Comparison of ENCODE assay signal across 9 cellular contexts in the genomic region with DNA sequence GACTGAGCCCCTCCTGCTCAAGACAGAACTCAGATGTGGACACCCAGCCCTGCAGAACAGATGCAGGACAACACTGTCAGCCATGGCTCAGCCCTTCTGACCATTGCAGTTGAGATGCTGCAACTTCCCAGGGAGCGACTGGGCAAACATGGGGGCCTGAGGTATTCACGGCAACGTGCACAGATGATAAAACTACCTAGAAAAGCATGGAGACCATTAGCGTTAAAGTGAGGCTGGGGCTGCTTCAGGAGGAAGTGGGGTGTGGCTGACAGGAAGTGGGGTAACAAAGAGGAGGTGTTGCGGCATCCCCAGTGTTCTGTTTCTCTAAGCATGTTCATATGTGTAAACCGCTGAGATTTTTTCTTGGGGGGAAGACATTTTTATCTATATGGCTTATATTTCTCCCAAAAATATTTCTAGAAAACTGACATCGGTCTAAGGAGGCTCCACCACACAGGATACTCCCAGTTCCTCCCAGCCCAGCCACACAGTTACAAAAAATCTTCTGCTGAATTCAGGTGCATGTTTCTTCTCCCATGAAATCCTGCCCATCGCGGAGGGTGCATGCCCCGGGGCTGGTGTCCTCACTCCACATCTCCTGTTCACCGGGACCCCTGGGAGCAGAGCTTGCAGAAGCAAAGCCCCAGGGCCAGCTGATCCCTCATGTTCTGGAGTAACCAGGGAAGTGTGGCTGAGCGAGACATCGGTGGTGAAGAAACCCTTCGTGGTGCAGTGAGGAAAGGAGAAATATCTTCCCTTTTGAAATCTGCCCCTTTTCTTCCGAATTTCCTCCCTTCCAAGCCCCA. TPM values are rescaled to one million over a fixed set of nuclear protein-coding genes. Genes with fewer than 3 reads are reported as not detected.
A peak's percentile ranks its signal among the peaks of the same experiment; 100 is the strongest.
DNase-seq lines count a peak whose midpoint lies in the region; ATAC-seq and TF ChIP-seq lines count a peak whose summit lies in the region.
"Had no signal": no experiment of that assay in that cellular context is flagged by ENCODE, and none has a peak within 500 bp of the region (broad histone marks: within the 10 kb centered on the region; RNA-seq: fewer than 3 reads in every experiment).

No MANE protein-coding gene starts in this region.

- H3F3A ChIP-seq in MM.1S (ENCODE audit: insufficient read depth, low read length): no peaks in the 10 kb centered on the region

- peak; percentile 17 for DNase-seq in KG1 (lab: John Stamatoyannopoulos, UW)
- DNase-seq in activated CD4-positive, alpha-beta T cell treated with anti-CD3 and anti-CD28 coated beads for 48 hours: peak; percentile 51
- DNase-seq in chondrocyte (ENCODE audit: low spot score): peak; percentile 81
- DNase-seq in brain microvascular endothelial cell: no peak
- no peak for DNase-seq in MM.1S
- DNase-seq: SHP77; stimulated activated naive B cell treated with anti-CD40 and anti-IgM and Interleukin-4, amounts not matched to agents 10 μg/mL and 1 μg/mL and 100 μg/mL, for 72 hours had no signal

- TF ChIP-seq CTCF in chondrocyte (IDR thresholded peaks at IDR 0.05) (no peak), brain microvascular endothelial cell (IDR thresholded peaks at IDR 0.05; ENCODE audit: low read depth, low read length, missing control alignments) (no peak), MM.1S (IDR thresholded peaks at IDR 0.05; ENCODE audit: low read length) (no peak)

- H4K20me1 ChIP-seq in MM.1S (ENCODE audit: insufficient read depth, low read length): no peaks in the 10 kb centered on the region

- peaks cover 0 to 26% (median 10%) of the 10 kb centered on the region in 3 donors for H3K27me3 ChIP-seq in skeletal muscle tissue (ENCODE audit: control insufficient read depth in 3 of 3, insufficient read depth in 3 of 3, low read length in 3 of 3)
- H3K27me3 ChIP-seq in brain microvascular endothelial cell (replicated peaks): no peaks in the 10 kb centered on the region
- H3K27me3 ChIP-seq in MM.1S (replicated peaks; ENCODE audit: insufficient read depth, low read length): peaks cover 41% of the 10 kb centered on the region

- no peak for ATAC-seq in HG02885 (IDR thresholded peaks at IDR 0.05; ENCODE audit: poor library complexity, unreplicated experiment)

- H3K4me3 Mint-ChIP-seq in chondrocyte (ENCODE audit: unreplicated experiment): no peak overlapping the region

- peaks cover 4% of the 10 kb centered on the region for H3K27me3 Mint-ChIP-seq in chondrocyte (ENCODE audit: low read depth)

- no peak overlapping the region for H3K4me2 ChIP-seq in MM.1S (ENCODE audit: low read depth, low read length)

- in situ Hi-C loops in brain microvascular endothelial cell (cut with HindIII; ENCODE audit: low pct_ligation_motif_present, low sequenced_read_pairs): no loop called here

- H3K4me1 ChIP-seq in skeletal muscle tissue (ENCODE audit: control insufficient read depth in 3 of 3, insufficient read depth in 3 of 3, low read length in 3 of 3) (peaks cover 0 to 7% (median 0%) of the 10 kb centered on the region in 3 donors), MM.1S (ENCODE audit: low read length) (no peaks in the 10 kb centered on the region)

- no peak overlapping the region for H3K9ac ChIP-seq in skeletal muscle tissue (ENCODE audit: low read depth in 1 of 3, low read length in 3 of 3)
- no peak overlapping the region for H3K9ac ChIP-seq in MM.1S (ENCODE audit: low read length)

- no peak overlapping the region for H3K4me3 ChIP-seq in skeletal muscle tissue (ENCODE audit: low read length in 3 of 3)
- H3K4me3 ChIP-seq in brain microvascular endothelial cell (ENCODE audit: low read depth, low read length): no peak overlapping the region
- no peak overlapping the region for H3K4me3 ChIP-seq in MM.1S (ENCODE audit: low read length)

- H3K79me2 ChIP-seq in MM.1S (ENCODE audit: low read length): no peaks in the 10 kb centered on the region

- H3K9me3 Mint-ChIP-seq in chondrocyte (ENCODE audit: low read depth): no peaks in the 10 kb centered on the region

- H3K4me1 Mint-ChIP-seq in chondrocyte (ENCODE audit: low read depth): no peaks in the 10 kb centered on the region

- H3K36me3 ChIP-seq in skeletal muscle tissue (ENCODE audit: control insufficient read depth in 3 of 3, insufficient read depth in 3 of 3, low read length in 3 of 3) (no peaks in the 10 kb centered on the region), brain microvascular endothelial cell (replicated peaks) (no peaks in the 10 kb centered on the region), MM.1S (replicated peaks; ENCODE audit: insufficient read depth, low read length) (no peaks in the 10 kb centered on the region)

- H3K27ac Mint-ChIP-seq in chondrocyte (ENCODE audit: unreplicated experiment): no peak overlapping the region
- H3K27ac Mint-ChIP-seq: stimulated activated naive B cell treated with anti-CD40 and anti-IgM and Interleukin-4, amounts not matched to agents 10 μg/mL and 1 μg/mL and 100 μg/mL, for 72 hours had no signal

- H3K36me3 Mint-ChIP-seq in chondrocyte (ENCODE audit: low read depth): no peaks in the 10 kb centered on the region
- H3K36me3 Mint-ChIP-seq: stimulated activated naive B cell treated with anti-CD40 and anti-IgM and Interleukin-4, amounts not matched to agents 10 μg/mL and 1 μg/mL and 100 μg/mL, for 72 hours had no signal

- no peaks in the 10 kb centered on the region for H3K9me3 ChIP-seq in skeletal muscle tissue (ENCODE audit: control insufficient read depth in 3 of 3, low read length in 3 of 3)
- H3K9me3 ChIP-seq in MM.1S (replicated peaks; ENCODE audit: insufficient read depth, low read length): no peaks in the 10 kb centered on the region

- no peak overlapping the region for H2AFZ ChIP-seq in MM.1S (ENCODE audit: low read length)

- no peaks in the 10 kb centered on the region for H3K9me2 ChIP-seq in MM.1S (replicated peaks; ENCODE audit: insufficient read depth, low read length)

- H3K27ac ChIP-seq in skeletal muscle tissue (ENCODE audit: low read depth, low read length) (peak overlapping the region; percentile 40), brain microvascular endothelial cell (no peak overlapping the region), MM.1S (ENCODE audit: low read length) (no peak overlapping the region)

RNA-seq across cellular contexts. Expression of a gene that starts 1.1 kb away (rescaled TPM):
- not detected in 3 replicates for total RNA-seq in chondrocyte
- under 0.01 TPM for total RNA-seq in skeletal muscle tissue

RNA-seq across cellular contexts. Expression of a gene that starts 15.4 kb away (rescaled TPM):
- total RNA-seq in chondrocyte: 5.2 to 6.1 TPM (median 5.2 TPM) in 3 replicates
- total RNA-seq in skeletal muscle tissue: 4.2 TPM

RNA-seq across cellular contexts. Expression of a gene that starts 18.5 kb away (rescaled TPM):
- total RNA-seq in chondrocyte (not detected in 3 replicates), skeletal muscle tissue (0.52 TPM)

RNA-seq across cellular contexts. Expression of a gene that starts 40.9 kb away (rescaled TPM):
- total RNA-seq in chondrocyte (not detected in 3 replicates), skeletal muscle tissue (not detected)

RNA-seq across cellular contexts. Expression of a gene that starts 58.7 kb away (rescaled TPM):
- total RNA-seq in chondrocyte: not detected in 3 replicates
- total RNA-seq in skeletal muscle tissue: not detected

Comparison
In these comparisons a context has a peak if more than half of its experiments do, and no peak if none do; other contexts are left out.
1. DNase-seq: peak in KG1 (single experiment), activated CD4-positive, alpha-beta T cell treated with anti-CD3 and anti-CD28 coated beads for 48 hours (single experiment) and chondrocyte (single experiment); none in brain microvascular endothelial cell (single experiment) and MM.1S (single experiment).